ENCODE assay signal across 10 cellular contexts in genomic region chr11:117045196-117045595, GRCh38. TPM values are rescaled to one million over a fixed set of nuclear protein-coding genes. Genes with fewer than 3 reads are reported as not detected.
DNase-seq lines count a peak whose midpoint lies in the region; ATAC-seq and TF ChIP-seq lines count a peak whose summit lies in the region.
"Had no signal": no experiment of that assay in that cellular context is flagged by ENCODE, and none has a peak within 500 bp of the region (broad histone marks: within the 10 kb centered on the region; RNA-seq: fewer than 3 reads in every experiment).

No MANE protein-coding gene starts in this region.

- H3K36me3 ChIP-seq in colonic mucosa (no peaks in the 10 kb centered on the region), mucosa of descending colon (ENCODE audit: low read depth) (no peaks in the 10 kb centered on the region)

- H3K9me3 ChIP-seq in AG04450 (ENCODE audit: control insufficient read depth, insufficient read depth, low read length) = no peaks in the 10 kb centered on the region
- no peaks in the 10 kb centered on the region for H3K9me3 ChIP-seq in colonic mucosa
- no peaks in the 10 kb centered on the region for H3K9me3 ChIP-seq in mucosa of descending colon

- H3K27ac Mint-ChIP-seq in HFFc6 = peak overlapping the region; percentile 78
- H3K27ac Mint-ChIP-seq in activated T-cell treated with anti-CD3 and anti-CD28 coated beads, Interleukin-2, amount 50 U/mL, for 72 hours = no peak overlapping the region

- CTCF ChIA-PET in AG04450 (lab: Charles Lee) = interaction anchor here (1.4 kb wide), 1 partner anchor 61 kb away, joined by 5 read pairs; no protein-coding TSS in a partner anchor

- H3K9me3 Mint-ChIP-seq in HFFc6 = no peaks in the 10 kb centered on the region
- H3K9me3 Mint-ChIP-seq in activated T-cell treated with anti-CD3 and anti-CD28 coated beads, Interleukin-2, amount 50 U/mL, for 72 hours = no peaks in the 10 kb centered on the region

- H3K4me1 ChIP-seq in colonic mucosa (no peaks in the 10 kb centered on the region), mucosa of descending colon (ENCODE audit: low read depth) (peaks cover 30% of the 10 kb centered on the region)

- intact Hi-C loops in colonic mucosa (cut with DNase I) = no loop called here
- intact Hi-C loops in mucosa of descending colon (cut with DNase I, micrococcal nuclease) = no loop called here

- peak overlapping the region; percentile 85 for H3K4me3 Mint-ChIP-seq in HFFc6
- peak overlapping the region in 1 of 2 donors; percentile 13 for H3K4me3 Mint-ChIP-seq in activated T-cell treated with anti-CD3 and anti-CD28 coated beads, Interleukin-2, amount 50 U/mL, for 72 hours

- peaks cover 48% of the 10 kb centered on the region for H3K4me1 Mint-ChIP-seq in HFFc6 (ENCODE audit: low read depth)
- peaks cover 53% of the 10 kb centered on the region for H3K4me1 Mint-ChIP-seq in activated T-cell treated with anti-CD3 and anti-CD28 coated beads, Interleukin-2, amount 50 U/mL, for 72 hours (ENCODE audit: low read depth)

- DNase-seq in AG04450 (ENCODE audit: low read depth, low spot score) (peak; percentile 15), HFFc6 (peak; percentile 63), colonic mucosa (peak; percentile 69), mucosa of descending colon (peak in 1 of 3 donors; percentile 80), omental fat pad (ENCODE audit: low spot score) (no peak)
- DNase-seq in stimulated activated CD8-positive, alpha-beta memory T cell treated with anti-CD3 and anti-CD28 coated beads, Interleukin-4, amount 100 ng/mL, for 48 hours = no peak
- DNase-seq in activated T-cell treated with anti-CD3 and anti-CD28 coated beads, Interleukin-2, amount 50 U/mL, for 72 hours = no peak
- DNase-seq: activated T-cell treated with anti-CD3 and anti-CD28 coated beads, Interleukin-2, amount 50 U/mL, for 48 hours; PC-9 had no signal

- H3K27ac ChIP-seq in AG04450 (ENCODE audit: low read depth, low read length) (no peak overlapping the region), colonic mucosa (peak overlapping the region; percentile 55)
- H3K27ac ChIP-seq: PC-9 had no signal

- H3K9ac ChIP-seq in colonic mucosa (ENCODE audit: low read depth in 2 of 2, low read length in 2 of 2) = peak overlapping the region in 1 of 2 donors; percentile 14

- H3K36me3 Mint-ChIP-seq in HFFc6 (ENCODE audit: low read depth) = no peaks in the 10 kb centered on the region
- peaks cover 0 to 1% of the 10 kb centered on the region in 2 donors for H3K36me3 Mint-ChIP-seq in activated T-cell treated with anti-CD3 and anti-CD28 coated beads, Interleukin-2, amount 50 U/mL, for 72 hours (ENCODE audit: insufficient read depth in 2 of 2)

- POLR2A ChIA-PET in AG04450 (lab: Yijun Ruan, JAX) = no interaction called here

- no peak overlapping the region for H3K4me3 ChIP-seq in AG04450 (ENCODE audit: low read depth, low read length)
- H3K4me3 ChIP-seq in colonic mucosa = peak overlapping the region; percentile 18
- no peak overlapping the region for H3K4me3 ChIP-seq in mucosa of descending colon
- H3K4me3 ChIP-seq: PC-9 had no signal

- ATAC-seq in mucosa of descending colon = peak; percentile 98
- no peak for ATAC-seq in omental fat pad (ENCODE audit: low FRiP score)
- ATAC-seq in GM18907 (IDR thresholded peaks at IDR 0.05; ENCODE audit: unreplicated experiment) = no peak
- ATAC-seq in activated T-cell treated with anti-CD3 and anti-CD28 coated beads, Interleukin-2, amount 50 U/mL, for 72 hours (replicated peaks in 1 of 2) = no peak

- TF ChIP-seq CTCF in AG04450 (IDR thresholded peaks at IDR 0.05; ENCODE audit: low read depth, low read length) (no peak), HFFc6 (IDR thresholded peaks at IDR 0.05) (no peak), colonic mucosa (IDR thresholded peaks at IDR 0.05) (no peak), mucosa of descending colon (IDR thresholded peaks at IDR 0.05) (no peak), omental fat pad (IDR thresholded peaks at IDR 0.05) (no peak)

- H3K27me3 Mint-ChIP-seq in HFFc6 (ENCODE audit: insufficient read depth) = no peaks in the 10 kb centered on the region; the same call in 1 of the 2 replicates
- H3K27me3 Mint-ChIP-seq in activated T-cell treated with anti-CD3 and anti-CD28 coated beads, Interleukin-2, amount 50 U/mL, for 72 hours (ENCODE audit: low read depth) = no peaks in the 10 kb centered on the region

- H3K27me3 ChIP-seq in AG04450 (ENCODE audit: control insufficient read depth, insufficient read depth, low read length) = no peaks in the 10 kb centered on the region
- no peaks in the 10 kb centered on the region for H3K27me3 ChIP-seq in colonic mucosa

RNA-seq across cellular contexts. Expression of gene SIK3, which starts 53.0 kb away (rescaled TPM):
- polyA plus RNA-seq in AG04450 (2011; rRNA removed) = 9.0 and 12.6 TPM in 2 replicates
- 23.3 and 28.3 TPM in 2 replicates for polyA minus RNA-seq in AG04450 (2011; rRNA and poly(A)+ RNA removed)
- 10 to 100 TPM; 15.6 to 23.3 (median 19.9) TPM for total RNA-seq in HFFc6 (2021; fragmentation: NEBNext Ultra II Directional; extraction: Animal tissue kit (Norgen Biotek cat#: 25700))
- total RNA-seq in colonic mucosa (10 to 100 TPM; 26.7 to 28.0 TPM), mucosa of descending colon (10 to 100 TPM; 28.1 to 55.6 (median 41.8) TPM), omental fat pad (10 to 100 TPM; 31.2 to 54.6 (median 50.2) TPM)
- 10 to 100 TPM; 21.4 to 26.3 TPM for total RNA-seq in activated T-cell treated with anti-CD3 and anti-CD28 coated beads, Interleukin-2, amount 50 U/mL, for 72 hours

Comparison
In these comparisons a context has a peak if more than half of its experiments do, and no peak if none do; other contexts are left out.
1. DNase-seq: peak in AG04450 (single experiment), HFFc6 (single experiment) and colonic mucosa (single experiment); none in omental fat pad (single experiment), stimulated activated CD8-positive, alpha-beta memory T cell treated with anti-CD3 and anti-CD28 coated beads, Interleukin-4, amount 100 ng/mL, for 48 hours (single experiment) and activated T-cell treated with anti-CD3 and anti-CD28 coated beads, Interleukin-2, amount 50 U/mL, for 72 hours (0 of 2).